ENCODE assay signal across 11 cellular contexts in genomic region chr6:151627689-151628444, GRCh38.
A peak's percentile ranks its signal among the peaks of the same experiment; 100 is the strongest.
DNase-seq lines count a peak whose midpoint lies in the region; ATAC-seq and TF ChIP-seq lines count a peak whose summit lies in the region.
"Had no signal": no experiment of that assay in that cellular context is flagged by ENCODE, and none has a peak within 500 bp of the region (broad histone marks: within the 10 kb centered on the region; RNA-seq: fewer than 3 reads in every experiment).

No MANE protein-coding gene starts in this region.

- DNase-seq in Daoy (ENCODE audit: low read depth) (peak; percentile 13), GM23248 (peak; percentile 8), NCI-H460 (ENCODE audit: extremely low read depth, low read depth) (peak; percentile 22), foreskin keratinocyte (peak; percentile 57 to 78), heart left ventricle (no peak), DMS114 treated with DMSO at 0.1 percent for 48 hours (lab: John Stamatoyannopoulos, UW; ENCODE audit: unreplicated experiment) (no peak), C1 segment of cervical spinal cord (lab: John Stamatoyannopoulos, UW) (no peak), OCI-M1 (lab: John Stamatoyannopoulos, UW) (no peak)
- DNase-seq: Karpas-422; stimulated activated naive CD4-positive, alpha-beta T cell treated with Interleukin-2 at 50 U/mL for 16 hours had no signal

- H3K9me3 ChIP-seq in GM23248 (ENCODE audit: low read depth) (no peaks in the 10 kb centered on the region), heart left ventricle (no peaks in the 10 kb centered on the region)
- H3K9me3 ChIP-seq: right atrium auricular region had no signal

- TF ChIP-seq POLR2A in heart left ventricle (IDR thresholded peaks at IDR 0.05) = no peak

- TF ChIP-seq CTCF in foreskin keratinocyte (conservative IDR thresholded peaks at IDR 0.05) (no peak), heart left ventricle (IDR thresholded peaks at IDR 0.05) (no peak)

- ATAC-seq in foreskin keratinocyte (peak; percentile 82), heart left ventricle (no peak)

- H3K4me2 ChIP-seq in GM23248 (ENCODE audit: unreplicated experiment) = no peak overlapping the region

- no peaks in the 10 kb centered on the region for H3K4me1 ChIP-seq in GM23248 (ENCODE audit: insufficient read depth)
- H3K4me1 ChIP-seq in foreskin keratinocyte = peaks cover 9% of the 10 kb centered on the region
- H3K4me1 ChIP-seq in heart left ventricle = peaks cover 0 to 11% (median 0%) of the 10 kb centered on the region in 12 donors
- H3K4me1 ChIP-seq: right atrium auricular region had no signal

- H3K36me3 ChIP-seq in GM23248 (ENCODE audit: low read depth) = no peaks in the 10 kb centered on the region
- H3K36me3 ChIP-seq in heart left ventricle = no peaks in the 10 kb centered on the region
- H3K36me3 ChIP-seq: right atrium auricular region had no signal

- no peak overlapping the region for H2AFZ ChIP-seq in GM23248

- H3K9ac ChIP-seq in GM23248 = no peak overlapping the region

- H3K27me3 ChIP-seq in GM23248 (replicated peaks; ENCODE audit: insufficient read depth) (no peaks in the 10 kb centered on the region), foreskin keratinocyte (peaks cover 55% of the 10 kb centered on the region), heart left ventricle (peaks cover 0 to 4% (median 0%) of the 10 kb centered on the region in 9 donors)
- H3K27me3 ChIP-seq: right atrium auricular region had no signal

- 22% methylated on average over 3 of the region's 3 CpGs for whole genome bisulfite sequencing in GM23248 (ENCODE audit: low coverage in 1 of 2, low lambda C conversion rate in 2 of 2, missing lambda C conversion rate in 2 of 2), 2 experiments
- 55 to 63% (median 59%) methylated on average over 3 of the region's 3 CpGs for WGBS in heart left ventricle, 4 donors

- H3K27ac ChIP-seq in GM23248 (no peak overlapping the region), foreskin keratinocyte (no peak overlapping the region), heart left ventricle (no peak overlapping the region)
- H3K27ac ChIP-seq: right atrium auricular region had no signal

- H4K20me1 ChIP-seq in GM23248 (ENCODE audit: insufficient read depth) = no peaks in the 10 kb centered on the region

- in situ Hi-C loops in GM23248 (cut with MboI) = no loop called here

- H3K4me3 ChIP-seq in GM23248 (no peak overlapping the region), heart left ventricle (no peak overlapping the region)
- H3K4me3 ChIP-seq: right atrium auricular region had no signal

- H3K9me2 ChIP-seq in GM23248 (ENCODE audit: insufficient read depth) = no peaks in the 10 kb centered on the region

- H3K79me2 ChIP-seq in GM23248 (ENCODE audit: insufficient read depth) = no peaks in the 10 kb centered on the region

- intact Hi-C loops in heart left ventricle (cut with DNase I) = no loop called here

- no peaks in the 10 kb centered on the region for H3F3A ChIP-seq in GM23248 (ENCODE audit: insufficient read depth)

Comparison
In these comparisons a context has a peak if more than half of its experiments do, and no peak if none do; other contexts are left out.
1. DNase-seq: peak in Daoy (single experiment), GM23248 (single experiment), NCI-H460 (single experiment) and foreskin keratinocyte (2 of 2); none in heart left ventricle (0 of 5), DMS114 treated with DMSO at 0.1 percent for 48 hours (single experiment), C1 segment of cervical spinal cord (0 of 14) and OCI-M1 (single experiment).